Comparison of ENCODE assay signal across 10 cellular contexts in genomic region chr6:72748759-72749158, GRCh38.
A peak's percentile ranks its signal among the peaks of the same experiment; 100 is the strongest.
DNase-seq lines count a peak whose midpoint lies in the region; ATAC-seq and TF ChIP-seq lines count a peak whose summit lies in the region.
"Had no signal": no experiment of that assay in that cellular context is flagged by ENCODE, and none has a peak within 500 bp of the region (broad histone marks: within the 10 kb centered on the region; RNA-seq: fewer than 3 reads in every experiment).

No MANE protein-coding gene starts in this region.

- no peak for TF ChIP-seq POLR2A in NB4 (IDR thresholded peaks at IDR 0.05; ENCODE audit: extremely low read depth, insufficient read length)
- TF ChIP-seq POLR2A in heart left ventricle (IDR thresholded peaks at IDR 0.05) = no peak

- no peaks in the 10 kb centered on the region for H3K27me3 ChIP-seq in heart left ventricle

- no peaks in the 10 kb centered on the region for H3K27me3 Mint-ChIP-seq in type B pancreatic cell
- H3K27me3 Mint-ChIP-seq: central memory CD8-positive, alpha-beta T cell had no signal

- H3K27ac ChIP-seq in heart left ventricle = no peak overlapping the region

- H3K9me3 Mint-ChIP-seq in type B pancreatic cell = no peaks in the 10 kb centered on the region
- H3K9me3 Mint-ChIP-seq: central memory CD8-positive, alpha-beta T cell had no signal

- H3K27ac Mint-ChIP-seq in type B pancreatic cell = no peak overlapping the region

- no peaks in the 10 kb centered on the region for H3K9me3 ChIP-seq in heart left ventricle

- H3K4me1 Mint-ChIP-seq in type B pancreatic cell (ENCODE audit: unreplicated experiment) = peaks cover 8% of the 10 kb centered on the region

- ATAC-seq in GM21367 (IDR thresholded peaks at IDR 0.05; ENCODE audit: unreplicated experiment) = peak; percentile 66
- no peak for ATAC-seq in GM18867 (IDR thresholded peaks at IDR 0.05; ENCODE audit: unreplicated experiment)
- ATAC-seq in heart left ventricle = no peak

- H3K4me3 ChIP-seq in AG09309 (ENCODE audit: control insufficient read depth, low read depth, low read length) (no peak overlapping the region), NB4 (ENCODE audit: low read depth, low read length) (no peak overlapping the region), fibroblast of mammary gland (ENCODE audit: control insufficient read depth, low read depth, low read length) (no peak overlapping the region), heart left ventricle (no peak overlapping the region)

- DNase-seq in AG09309 (ENCODE audit: low read depth) (peak; percentile 88), NB4 (ENCODE audit: low read depth) (peak; percentile 86), fibroblast of mammary gland (ENCODE audit: low read depth) (peak; percentile 86), heart left ventricle (no peak), NCI-H345 treated with DMSO at 0.1 percent for 48 hours (lab: John Stamatoyannopoulos, UW; ENCODE audit: unreplicated experiment) (no peak), type B pancreatic cell (ENCODE audit: extremely low spot score, unreplicated experiment) (no peak)
- DNase-seq: mesendoderm had no signal

- TF ChIP-seq CTCF in AG09309 (IDR thresholded peaks at IDR 0.05; ENCODE audit: control insufficient read depth, insufficient read depth, low read depth, low read length, missing control alignments) (no peak), NB4 (IDR thresholded peaks at IDR 0.05; ENCODE audit: low read depth, low read length) (no peak), fibroblast of mammary gland (conservative IDR thresholded peaks at IDR 0.05; ENCODE audit: control insufficient read depth, insufficient read depth, low read depth, low read length) (no peak), heart left ventricle (IDR thresholded peaks at IDR 0.05) (no peak), type B pancreatic cell (conservative IDR thresholded peaks at IDR 0.05) (no peak)

- WGBS in heart left ventricle, 4 donors = 37 to 42% (median 42%) methylated on average over 1 of the region's 1 CpG

- no peaks in the 10 kb centered on the region for H3K36me3 Mint-ChIP-seq in type B pancreatic cell

- H3K4me3 Mint-ChIP-seq in type B pancreatic cell = no peak overlapping the region
- H3K4me3 Mint-ChIP-seq: central memory CD8-positive, alpha-beta T cell had no signal

- H3K4me1 ChIP-seq in heart left ventricle = no peaks in the 10 kb centered on the region

- intact Hi-C loops in heart left ventricle (cut with DNase I) = no loop called here

- H3K36me3 ChIP-seq in heart left ventricle = no peaks in the 10 kb centered on the region

Comparison
In these comparisons a context has a peak if more than half of its experiments do, and no peak if none do; other contexts are left out.
1. DNase-seq: peak in AG09309 (single experiment), NB4 (single experiment) and fibroblast of mammary gland (single experiment); none in heart left ventricle (0 of 5), NCI-H345 treated with DMSO at 0.1 percent for 48 hours (single experiment) and type B pancreatic cell (single experiment).